Comparison of ENCODE assay signal across 8 cellular contexts in the genomic region with DNA sequence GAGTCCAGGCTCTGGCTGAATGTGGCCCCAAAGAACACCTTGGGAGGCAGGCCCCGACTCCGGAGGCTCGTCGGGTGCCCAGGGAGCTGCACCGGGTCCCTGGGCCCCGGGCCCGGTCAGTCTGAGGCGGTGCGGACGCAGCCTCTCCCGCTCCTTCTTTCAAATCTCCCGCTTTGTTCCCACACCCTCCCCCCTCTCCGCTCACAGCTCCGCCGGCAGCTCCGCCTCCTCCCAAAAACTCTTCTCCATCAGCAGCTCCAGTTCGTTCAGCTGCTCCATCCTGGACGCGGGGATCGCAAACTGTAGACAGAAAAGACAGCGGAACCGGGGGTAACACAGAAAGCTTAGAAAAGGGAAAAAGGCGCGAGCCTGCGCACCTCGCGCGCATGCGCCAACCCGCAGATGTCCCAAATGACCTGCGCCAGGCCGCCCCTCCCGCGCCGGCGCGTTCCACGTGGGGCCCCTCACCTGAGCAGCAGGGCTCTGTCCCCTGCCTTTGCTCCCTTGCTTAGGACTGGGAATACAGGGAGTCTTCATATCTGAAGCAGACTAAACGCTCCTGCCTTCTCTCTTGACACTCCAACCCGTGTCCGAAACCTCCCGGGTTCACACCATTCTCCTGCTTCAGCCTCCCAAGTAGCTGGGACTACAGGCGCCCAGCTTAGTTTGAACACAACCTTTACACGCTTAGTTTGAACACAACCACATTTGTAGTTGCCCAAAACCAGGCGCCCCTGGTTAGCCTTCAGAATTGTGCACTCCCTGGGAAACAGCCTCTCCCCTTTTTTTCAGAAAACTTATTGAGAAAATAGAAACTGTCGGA. TPM values are rescaled to one million over a fixed set of nuclear protein-coding genes. Genes with fewer than 3 reads are reported as not detected.
DNase-seq lines count a peak whose midpoint lies in the region; ATAC-seq and TF ChIP-seq lines count a peak whose summit lies in the region.

A gene with protein sequence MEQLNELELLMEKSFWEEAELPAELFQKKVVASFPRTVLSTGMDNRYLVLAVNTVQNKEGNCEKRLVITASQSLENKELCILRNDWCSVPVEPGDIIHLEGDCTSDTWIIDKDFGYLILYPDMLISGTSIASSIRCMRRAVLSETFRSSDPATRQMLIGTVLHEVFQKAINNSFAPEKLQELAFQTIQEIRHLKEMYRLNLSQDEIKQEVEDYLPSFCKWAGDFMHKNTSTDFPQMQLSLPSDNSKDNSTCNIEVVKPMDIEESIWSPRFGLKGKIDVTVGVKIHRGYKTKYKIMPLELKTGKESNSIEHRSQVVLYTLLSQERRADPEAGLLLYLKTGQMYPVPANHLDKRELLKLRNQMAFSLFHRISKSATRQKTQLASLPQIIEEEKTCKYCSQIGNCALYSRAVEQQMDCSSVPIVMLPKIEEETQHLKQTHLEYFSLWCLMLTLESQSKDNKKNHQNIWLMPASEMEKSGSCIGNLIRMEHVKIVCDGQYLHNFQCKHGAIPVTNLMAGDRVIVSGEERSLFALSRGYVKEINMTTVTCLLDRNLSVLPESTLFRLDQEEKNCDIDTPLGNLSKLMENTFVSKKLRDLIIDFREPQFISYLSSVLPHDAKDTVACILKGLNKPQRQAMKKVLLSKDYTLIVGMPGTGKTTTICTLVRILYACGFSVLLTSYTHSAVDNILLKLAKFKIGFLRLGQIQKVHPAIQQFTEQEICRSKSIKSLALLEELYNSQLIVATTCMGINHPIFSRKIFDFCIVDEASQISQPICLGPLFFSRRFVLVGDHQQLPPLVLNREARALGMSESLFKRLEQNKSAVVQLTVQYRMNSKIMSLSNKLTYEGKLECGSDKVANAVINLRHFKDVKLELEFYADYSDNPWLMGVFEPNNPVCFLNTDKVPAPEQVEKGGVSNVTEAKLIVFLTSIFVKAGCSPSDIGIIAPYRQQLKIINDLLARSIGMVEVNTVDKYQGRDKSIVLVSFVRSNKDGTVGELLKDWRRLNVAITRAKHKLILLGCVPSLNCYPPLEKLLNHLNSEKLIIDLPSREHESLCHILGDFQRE (minus strand): TSS at position 388 of the 823 bp plus-strand sequence. CDS start 109 bp downstream, at position 279.

- H3K27ac ChIP-seq in prostate gland (peak within 1 kb of the TSS; percentile 59 to 72), urinary bladder (ENCODE audit: low read depth) (no peak within 1 kb of the TSS)

- WGBS in prostate gland = 3% methylated on average over 46 of the region's 46 CpGs
- WGBS in urinary bladder = 3% methylated on average over 46 of the region's 46 CpGs

- TF ChIP-seq CTCF in GM13976 (IDR thresholded peaks at IDR 0.05; ENCODE audit: borderline replicate concordance, control extremely low read depth, extremely low read depth, insufficient read depth, missing control alignments) (no peak), prostate gland (IDR thresholded peaks at IDR 0.05) (no peak)

- peak within 1 kb of the TSS; percentile 47 to 58 for H3K4me3 ChIP-seq in prostate gland
- H3K4me3 ChIP-seq in urinary bladder (ENCODE audit: low read depth, low read length) = peak within 1 kb of the TSS; percentile 52

- no peaks in the 10 kb centered on the region for H3K27me3 ChIP-seq in prostate gland (replicated peaks; ENCODE audit: insufficient read depth)

- ATAC-seq in HG02759 (IDR thresholded peaks at IDR 0.05; ENCODE audit: unreplicated experiment) = peak; percentile 91
- peak; percentile 87 to 92 for ATAC-seq in left cardiac atrium

- intact Hi-C loops in T-helper 1 cell treated with Interleukin-12 subunit alpha and Interleukin-12 subunit beta and Interleukin-4 antibody, amounts not matched to agents 30 ng/mL and 1 ng/mL, for 36 hours (cut with micrococcal nuclease) = loop anchor here (1.0 to 5.0 kb wide), 8 partner anchors 56 to 653 kb away; a partner anchor contains a TSS
- intact Hi-C loops in left cardiac atrium (cut with DNase I) = no loop called here
- intact Hi-C loops in prostate gland (cut with DNase I) = no loop called here

- H3K36me3 ChIP-seq in prostate gland (no peaks in the 10 kb centered on the region), urinary bladder (ENCODE audit: insufficient read depth) (no peaks in the 10 kb centered on the region)

- no peak for TF ChIP-seq POLR2A in prostate gland (IDR thresholded peaks at IDR 0.05)

- H3K4me1 ChIP-seq in prostate gland (replicated peaks) (peaks cover 4% of the 10 kb centered on the region), urinary bladder (ENCODE audit: insufficient read depth) (no peaks in the 10 kb centered on the region)

- H3K9me3 ChIP-seq in prostate gland = no peaks in the 10 kb centered on the region

- DNase-seq in GM13976 (ENCODE audit: low spot score) = peak; percentile 95
- DNase-seq in NCI-H1417 (lab: John Stamatoyannopoulos, UW) = peak; percentile 77 to 91 (median 83)
- DNase-seq in amniotic epithelial cell (ENCODE audit: low read depth) = peak; percentile 38
- DNase-seq in left cardiac atrium = peak; percentile 61
- peak; percentile 56 for DNase-seq in prostate gland (ENCODE audit: low spot score)

- in situ Hi-C loops in GM13976 (cut with MboI; ENCODE audit: low sequenced_read_pairs, unreplicated experiment) = no loop called here

RNA-seq across cellular contexts. Expression of the gene that starts here (rescaled TPM):
- total RNA-seq in T-helper 1 cell treated with Interleukin-12 subunit alpha and Interleukin-12 subunit beta and Interleukin-4 antibody, amounts not matched to agents 30 ng/mL and 1 ng/mL, for 36 hours = 36.3 and 38.1 TPM in 2 replicates
- 1 to 10 TPM; 3.3 to 3.9 TPM for total RNA-seq in left cardiac atrium
- 1 to 10 TPM; 4.4 to 4.9 TPM for total RNA-seq in prostate gland
- total RNA-seq in urinary bladder = 16.8 TPM
- 1.1 TPM for polyA plus RNA-seq in urinary bladder

Comparison
In these comparisons a context has a peak if more than half of its experiments do, and no peak if none do; other contexts are left out.
1. DNase-seq: peak in every context shown above with its lines; median percentile 95 in GM13976; 83 in NCI-H1417; 61 in left cardiac atrium; 56 in prostate gland; 38 in amniotic epithelial cell.